Comparison of ENCODE assay signal across 8 cellular contexts in genomic region chr6:10746915-10747250, GRCh38. TPM values are rescaled to one million over a fixed set of nuclear protein-coding genes. Genes with fewer than 3 reads are reported as not detected.
DNase-seq lines count a peak whose midpoint lies in the region; ATAC-seq and TF ChIP-seq lines count a peak whose summit lies in the region.

No MANE protein-coding gene starts in this region.

- TF ChIP-seq CTCF in C4-2B (conservative IDR thresholded peaks at IDR 0.05) (no peak), LNCaP clone FGC (IDR thresholded peaks at IDR 0.05; ENCODE audit: control insufficient read depth, extremely low read depth, insufficient read depth) (no peak), neural crest cell (conservative IDR thresholded peaks at IDR 0.05) (no peak)

- peak overlapping the region; percentile 76 for H3K27ac ChIP-seq in C4-2B
- peak overlapping the region; percentile 36 for H3K27ac ChIP-seq in duodenal mucosa (ENCODE audit: low read depth, low read length)

- peaks cover 10% of the 10 kb centered on the region for H3K36me3 Mint-ChIP-seq in neural crest cell (ENCODE audit: low read depth)

- peak overlapping the region; percentile 58 to 74 for H3K9ac ChIP-seq in duodenal mucosa (ENCODE audit: low read depth in 1 of 2, low read length in 2 of 2)

- ATAC-seq in GM18873 (IDR thresholded peaks at IDR 0.05; ENCODE audit: low FRiP score, unreplicated experiment) (no peak), HG02885 (IDR thresholded peaks at IDR 0.05; ENCODE audit: poor library complexity, unreplicated experiment) (no peak)

- H3K27me3 ChIP-seq in duodenal mucosa (ENCODE audit: control insufficient read depth in 1 of 2, insufficient read depth in 2 of 2, low read length in 2 of 2), result no peaks in the 10 kb centered on the region

- no peaks in the 10 kb centered on the region for H3K27me3 Mint-ChIP-seq in neural crest cell (ENCODE audit: low read depth)

- H3K4me3 ChIP-seq in LNCaP clone FGC (ENCODE audit: low read depth, low read length), result peak overlapping the region; percentile 65
- peak overlapping the region; percentile 80 to 98 for H3K4me3 ChIP-seq in duodenal mucosa (ENCODE audit: low read depth in 1 of 2, low read length in 2 of 2)

- H3K9me3 ChIP-seq in duodenal mucosa (ENCODE audit: control insufficient read depth in 1 of 2, low read length in 2 of 2), result no peaks in the 10 kb centered on the region

- DNase-seq in LNCaP clone FGC (ENCODE audit: low read depth) (no peak), neural crest cell (ENCODE audit: low read depth, low spot score) (no peak), NCI-H774 (lab: John Stamatoyannopoulos, UW) (no peak)
- no peak for DNase-seq in stimulated activated CD4-positive, alpha-beta T cell treated with anti-CD3 and anti-CD28 coated beads, Interleukin-2, amount 100 ng/mL, for 48 hours

- H3K4me3 Mint-ChIP-seq in neural crest cell, result peak overlapping the region; percentile 99

- H3K27ac Mint-ChIP-seq in neural crest cell (ENCODE audit: unreplicated experiment), result peak overlapping the region; percentile 69

- H3K4me1 Mint-ChIP-seq in neural crest cell, result peaks cover 32% of the 10 kb centered on the region

- H3K36me3 ChIP-seq in duodenal mucosa (ENCODE audit: control insufficient read depth in 1 of 2, insufficient read depth in 2 of 2, low read length in 2 of 2), result peaks cover 0 to 14% of the 10 kb centered on the region in 2 donors

- H3K9me3 Mint-ChIP-seq in neural crest cell, result no peaks in the 10 kb centered on the region

- H3K4me1 ChIP-seq in duodenal mucosa (ENCODE audit: control insufficient read depth in 1 of 2, insufficient read depth in 2 of 2, low read length in 2 of 2), result peaks cover 25 to 26% of the 10 kb centered on the region in 2 donors

RNA-seq across cellular contexts. Expression of gene TMEM14B, which starts 0.7 kb away (rescaled TPM):
- total RNA-seq in neural crest cell, result 80.8 and 81.5 TPM in 2 replicates

RNA-seq across cellular contexts. Expression of gene TMEM14C, which starts 24.0 kb away (rescaled TPM):
- 88.3 and 90.5 TPM in 2 replicates for total RNA-seq in neural crest cell

RNA-seq across cellular contexts. Expression of gene PAK1IP1, which starts 52.1 kb away (rescaled TPM):
- 21.6 and 25.4 TPM in 2 replicates for total RNA-seq in neural crest cell

RNA-seq across cellular contexts. Expression of gene C6orf52, which starts 52.5 kb away (rescaled TPM):
- 5.3 and 8.2 TPM in 2 replicates for total RNA-seq in neural crest cell
